Comparison of ENCODE assay signal across 16 cellular contexts in genomic region chr6:85401186-85402062, GRCh38. TPM values are rescaled to one million over a fixed set of nuclear protein-coding genes. Genes with fewer than 3 reads are reported as not detected.
DNase-seq lines count a peak whose midpoint lies in the region; ATAC-seq, FAIRE-seq and TF ChIP-seq lines count a peak whose summit lies in the region.
"Had no signal": no experiment of that assay in that cellular context is flagged by ENCODE, and none has a peak within 500 bp of the region (broad histone marks: within the 10 kb centered on the region; RNA-seq: fewer than 3 reads in every experiment).

No MANE protein-coding gene starts in this region.

- no peak for FAIRE-seq in GM12891 (lab: Jason Lieb, UNC)
- FAIRE-seq: H1 had no signal

- H3K27me3 ChIP-seq in brain microvascular endothelial cell (replicated peaks) = no peaks in the 10 kb centered on the region
- H3K27me3 ChIP-seq in neuronal stem cell (ENCODE audit: control insufficient read depth in 3 of 3, insufficient read depth in 3 of 3, low read depth in 1 of 3, low read length in 3 of 3) = no peaks in the 10 kb centered on the region
- H3K27me3 ChIP-seq: esophagus squamous epithelium had no signal

- no peak for TF ChIP-seq CTCF in brain microvascular endothelial cell (IDR thresholded peaks at IDR 0.05; ENCODE audit: low read depth, low read length, missing control alignments)

- no peak overlapping the region for H2BK120ac ChIP-seq in neuronal stem cell (ENCODE audit: low read depth, low read length)

- H3K4ac ChIP-seq in neuronal stem cell (ENCODE audit: low read length) = no peak overlapping the region

- H3K79me1 ChIP-seq in neuronal stem cell (ENCODE audit: low read depth, low read length) = no peaks in the 10 kb centered on the region

- H4K91ac ChIP-seq in neuronal stem cell (ENCODE audit: low read depth, low read length, poor library complexity) = no peak overlapping the region

- no peak overlapping the region for H2AK5ac ChIP-seq in neuronal stem cell (ENCODE audit: low read depth, low read length)

- H3K14ac ChIP-seq in neuronal stem cell (ENCODE audit: low read length) = no peak overlapping the region

- no peak for DNase-seq in GM12891 (ENCODE audit: insufficient read length, low spot score)
- DNase-seq in brain microvascular endothelial cell = no peak
- DNase-seq in neuronal stem cell (ENCODE audit: low spot score) = no peak
- no peak for DNase-seq in NOMO-1 treated with DMSO at 0.1 percent for 48 hours (lab: John Stamatoyannopoulos, UW; ENCODE audit: unreplicated experiment)
- DNase-seq in NCI-H1105 treated with DMSO at 0.1 percent for 48 hours (lab: John Stamatoyannopoulos, UW) = no peak
- DNase-seq: activated gamma-delta T cell treated with Interleukin-2 at 50 U/mL for 16 hours, esophagus squamous epithelium, immature natural killer cell, NCI-H1105, NCI-H446 treated with DMSO at 0.1 percent for 48 hours, SHP77, WERI-Rb-1 had no signal

- ATAC-seq in HG02885 (IDR thresholded peaks at IDR 0.05; ENCODE audit: poor library complexity, unreplicated experiment) (peak; percentile 45), HG03439 (IDR thresholded peaks at IDR 0.05; ENCODE audit: unreplicated experiment) (no peak)
- ATAC-seq: sciatic nerve had no signal

- no peaks in the 10 kb centered on the region for H3K9me3 ChIP-seq in neuronal stem cell (replicated peaks in 1 of 2; ENCODE audit: control insufficient read depth in 2 of 2, insufficient read depth in 1 of 2, low read depth in 1 of 2, low read length in 2 of 2)
- H3K9me3 ChIP-seq: esophagus squamous epithelium had no signal

- H3K4me2 ChIP-seq in neuronal stem cell (ENCODE audit: insufficient read depth, low read length, poor library complexity, severe bottlenecking) = no peak overlapping the region

- H3K27ac ChIP-seq in brain microvascular endothelial cell = peak overlapping the region; percentile 99
- no peak overlapping the region for H3K27ac ChIP-seq in neuronal stem cell (replicated peaks; ENCODE audit: low read length)
- H3K27ac ChIP-seq: WERI-Rb-1 had no signal

- no peak overlapping the region for H3K9ac ChIP-seq in neuronal stem cell (ENCODE audit: low read depth, low read length, poor library complexity)

- peaks cover 3 to 7% of the 10 kb centered on the region in 2 donors for H3K4me1 ChIP-seq in neuronal stem cell (ENCODE audit: control insufficient read depth in 2 of 2, insufficient read depth in 1 of 2, low read depth in 1 of 2, low read length in 2 of 2)

- no peak overlapping the region for H4K8ac ChIP-seq in neuronal stem cell (ENCODE audit: low read depth, low read length)

- in situ Hi-C loops in brain microvascular endothelial cell (cut with HindIII; ENCODE audit: low pct_ligation_motif_present, low sequenced_read_pairs) = no loop called here

- H2AFZ ChIP-seq in neuronal stem cell (ENCODE audit: low read length) = peak overlapping the region; percentile 41

- H3K4me3 ChIP-seq in brain microvascular endothelial cell (ENCODE audit: low read depth, low read length) = no peak overlapping the region
- no peak overlapping the region for H3K4me3 ChIP-seq in neuronal stem cell (ENCODE audit: low read length in 2 of 2)
- H3K4me3 ChIP-seq: esophagus squamous epithelium had no signal

- no CpG with 5 or more reads among the region's 6 CpGs for WGBS in neuronal stem cell (ENCODE audit: extremely low coverage in 2 of 2, insufficient read length in 2 of 2, insufficient replicate concordance in 1 of 2), 2 donors

- TF ChIP-seq POLR2A in GM12891 (IDR thresholded peaks at IDR 0.05; ENCODE audit: low read depth, low read length) = no peak

- H3K36me3 ChIP-seq in brain microvascular endothelial cell (replicated peaks) (no peaks in the 10 kb centered on the region), neuronal stem cell (replicated peaks in 1 of 2; ENCODE audit: control insufficient read depth in 2 of 2, insufficient read depth in 2 of 2, low read length in 2 of 2) (no peaks in the 10 kb centered on the region)
- H3K36me3 ChIP-seq: esophagus squamous epithelium, WERI-Rb-1 had no signal

- no peak overlapping the region for H3K23ac ChIP-seq in neuronal stem cell (ENCODE audit: low read depth, low read length, poor library complexity)

- no peak overlapping the region for H3K18ac ChIP-seq in neuronal stem cell (ENCODE audit: low read length)

- no peak overlapping the region for H2BK15ac ChIP-seq in neuronal stem cell (ENCODE audit: low read length)

- H2BK12ac ChIP-seq in neuronal stem cell (ENCODE audit: low read length) = no peak overlapping the region

- no peak overlapping the region for H2BK5ac ChIP-seq in neuronal stem cell (ENCODE audit: low read length)

TF ChIP-seq in GM12891, 5 proteins besides CTCF, POLR2A, EP300 and RAD21:
- peak; percentile 29; the same call in 1 of the 2 replicates for TF ChIP-seq SPI1 (IDR thresholded peaks at IDR 0.05; ENCODE audit: low read depth, low read length)
- TF ChIP-seq POLR2AphosphoS5 (IDR thresholded peaks at IDR 0.05; ENCODE audit: low read depth, low read length) = no peak
- TF ChIP-seq POU2F2 (IDR thresholded peaks at IDR 0.05; ENCODE audit: low read depth, low read length) = no peak
TF ChIP-seq in GM12891: peak in this region for 1.

RNA-seq across cellular contexts. Expression of gene NT5E, which starts 48.5 kb away (rescaled TPM):
- 3.2 TPM for polyA plus RNA-seq in GM12891 (2012; ENCODE audit: low read depth, missing spikeins)
- not detected for polyA plus RNA-seq in neuronal stem cell (2013, experiment 1 of 2)
- not detected for polyA plus RNA-seq in neuronal stem cell (2013, experiment 2 of 2)
